In the genomic region with DNA sequence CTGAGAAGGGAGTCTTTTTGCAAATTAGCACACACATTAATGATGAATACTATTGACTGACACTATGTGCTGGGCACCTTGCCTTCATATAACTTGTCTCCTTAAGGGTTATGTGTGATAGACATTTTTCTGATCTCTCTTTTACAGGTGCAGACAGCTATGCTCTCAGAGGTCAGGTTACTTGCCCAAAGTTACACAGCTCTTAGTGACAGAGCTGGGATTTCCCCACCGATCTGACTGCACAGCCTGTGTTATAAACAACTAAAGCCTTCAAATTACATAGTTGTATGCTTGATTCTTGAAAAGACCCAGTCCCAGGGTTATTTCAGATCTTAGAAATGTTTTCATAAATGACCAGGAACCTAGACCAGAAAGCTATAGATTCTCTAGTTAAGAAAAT, we compare ENCODE assay signal across 27 cellular contexts.
DNase-seq lines count a peak whose midpoint lies in the region; ATAC-seq, FAIRE-seq and TF ChIP-seq lines count a peak whose summit lies in the region.
"Had no signal": no experiment of that assay in that cellular context is flagged by ENCODE, and none has a peak within 500 bp of the region (broad histone marks: within the 10 kb centered on the region; RNA-seq: fewer than 3 reads in every experiment).

No MANE protein-coding gene starts in this region.

- no peak for TF ChIP-seq CTCF in activated B cell treated with CpG ODN at 0.5 μM for 24 hours (IDR thresholded peaks at IDR 0.05)

- CTCF ChIA-PET in activated B cell treated with CpG ODN at 0.5 μM for 24 hours (lab: Charles Lee): no interaction called here

- TF ChIP-seq POLR2A in GM12892 (IDR thresholded peaks at IDR 0.05; ENCODE audit: low read depth, low read length): no peak

- peak; percentile 38 for FAIRE-seq in GM12892 (lab: Jason Lieb, UNC)
- FAIRE-seq: A549, GM18507, HepG2 had no signal

- H3K27ac Mint-ChIP-seq in activated B cell treated with CpG ODN at 0.5 μM for 24 hours (no peak overlapping the region), naive B cell (peak overlapping the region in 1 of 6 donors; percentile 92)
- H3K27ac Mint-ChIP-seq: CD4-positive, alpha-beta memory T cell; T-helper 17 cell had no signal

- no peak for DNase-seq in GM12892 (ENCODE audit: insufficient read length)
- no peak for DNase-seq in activated B cell treated with CpG ODN at 0.5 μM for 24 hours
- DNase-seq in naive B cell: no peak
- no peak for DNase-seq in ACHN
- DNase-seq in stimulated activated naive CD8-positive, alpha-beta T cell treated with anti-CD3 and anti-CD28 coated beads, Interleukin-15, Interleukin-2, amounts not matched to agents 100 U/mL and 50 U/mL, for 24 hours: no peak
- DNase-seq: C1 segment of cervical spinal cord; CD4-positive, alpha-beta memory T cell; COR-L47; DMS79; EL; GDM1; H7; Kasumi-1; NCI-H2029; NCI-H226; NCI-H510A treated with DMSO at 0.1 percent for 48 hours; NCI-H774; PC-9; SJCRH30; T-helper 17 cell had no signal

- peaks cover 2% of the 10 kb centered on the region for H3K9me3 Mint-ChIP-seq in activated B cell treated with CpG ODN at 0.5 μM for 24 hours
- no peaks in the 10 kb centered on the region for H3K9me3 Mint-ChIP-seq in naive B cell

- POLR2A ChIA-PET in activated B cell treated with CpG ODN at 0.5 μM for 24 hours (lab: Charles Lee): interaction anchor here (1.0 kb wide), 1 partner anchor 10 kb away, joined by 4 read pairs; no protein-coding TSS in a partner anchor

- H3K36me3 Mint-ChIP-seq in activated B cell treated with CpG ODN at 0.5 μM for 24 hours (ENCODE audit: low read depth) (no peaks in the 10 kb centered on the region), naive B cell (no peaks in the 10 kb centered on the region)
- H3K36me3 Mint-ChIP-seq: CD4-positive, alpha-beta memory T cell had no signal

- H3K4me3 Mint-ChIP-seq in activated B cell treated with CpG ODN at 0.5 μM for 24 hours (no peak overlapping the region), naive B cell (no peak overlapping the region)
- H3K4me3 Mint-ChIP-seq: CD4-positive, alpha-beta memory T cell; T-helper 17 cell had no signal

- intact Hi-C loops in activated B cell treated with CpG ODN at 0.5 μM for 24 hours (cut with micrococcal nuclease): no loop called here

- H3K4me1 Mint-ChIP-seq in activated B cell treated with CpG ODN at 0.5 μM for 24 hours (peaks cover 14% of the 10 kb centered on the region), naive B cell (peaks cover 7 to 12% (median 9%) of the 10 kb centered on the region in 3 donors)
- H3K4me1 Mint-ChIP-seq: CD4-positive, alpha-beta memory T cell; T-helper 17 cell had no signal

- no peaks in the 10 kb centered on the region for H3K27me3 Mint-ChIP-seq in activated B cell treated with CpG ODN at 0.5 μM for 24 hours
- H3K27me3 Mint-ChIP-seq in naive B cell: no peaks in the 10 kb centered on the region

- in situ Hi-C loops in ACHN (cut with HindIII; ENCODE audit: low pct_ligation_motif_present, low pct_unique_long_range_greater_than_20kb, low sequenced_read_pairs): no loop called here

- ATAC-seq in HG02885 (IDR thresholded peaks at IDR 0.05; ENCODE audit: poor library complexity, unreplicated experiment) (peak; percentile 59), activated B cell treated with CpG ODN at 0.5 μM for 24 hours (ENCODE audit: low read depth) (peak; percentile 52), naive B cell (ENCODE audit: low read depth in 2 of 2) (peak; percentile 38 to 63), GM21529 (IDR thresholded peaks at IDR 0.05; ENCODE audit: unreplicated experiment) (no peak)
- ATAC-seq in stimulated activated naive CD8-positive, alpha-beta T cell treated with anti-CD3 and anti-CD28 coated beads, Interleukin-15, Interleukin-2, amounts not matched to agents 100 U/mL and 50 U/mL, for 24 hours: no peak
- ATAC-seq: A549, HepG2, Right ventricle myocardium inferior, SK-N-SH treated with all-trans-retinoic acid at 6 μM for 48 hours, T-helper 17 cell had no signal

Comparison
In these comparisons a context has a peak if more than half of its experiments do, and no peak if none do; other contexts are left out.
1. ATAC-seq: peak in HG02885 (single experiment), activated B cell treated with CpG ODN at 0.5 μM for 24 hours (single experiment) and naive B cell (2 of 2); none in GM21529 (single experiment) and stimulated activated naive CD8-positive, alpha-beta T cell treated with anti-CD3 and anti-CD28 coated beads, Interleukin-15, Interleukin-2, amounts not matched to agents 100 U/mL and 50 U/mL, for 24 hours (single experiment).